ENCODE assay signal across 1 cellular context in the genomic region with DNA sequence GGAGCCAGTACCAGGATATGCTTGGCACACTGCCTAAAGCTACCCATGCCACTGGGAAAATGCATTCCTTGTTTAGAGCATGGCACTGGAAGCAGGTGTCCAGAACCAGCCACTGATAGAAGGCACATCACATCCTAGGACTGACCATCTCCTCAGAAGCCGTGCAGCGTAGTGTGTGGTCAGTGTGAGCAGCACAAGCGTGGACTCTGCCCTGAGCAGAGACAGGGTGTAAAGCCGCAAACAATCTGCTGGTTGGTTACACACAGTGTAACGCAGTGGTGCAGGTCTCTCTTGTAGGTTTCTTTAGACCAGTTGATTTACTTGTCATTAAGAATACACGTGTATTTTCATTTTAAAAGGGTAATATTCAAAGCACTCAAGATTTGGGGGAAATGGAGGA.
TF ChIP-seq lines count a peak whose summit lies in the region.

No MANE protein-coding gene starts in this region.

TF ChIP-seq in GM12878, 131 proteins besides CTCF, POLR2A, EP300 and RAD21 (continued from another document):
- TF ChIP-seq CUX1 (IDR thresholded peaks at IDR 0.05; ENCODE audit: insufficient replicate concordance, low read depth, low read length): no peak
- TF ChIP-seq CREM (IDR thresholded peaks at IDR 0.05; ENCODE audit: low read depth): no peak
